ENCODE assay signal across 21 cellular contexts in the genomic region with DNA sequence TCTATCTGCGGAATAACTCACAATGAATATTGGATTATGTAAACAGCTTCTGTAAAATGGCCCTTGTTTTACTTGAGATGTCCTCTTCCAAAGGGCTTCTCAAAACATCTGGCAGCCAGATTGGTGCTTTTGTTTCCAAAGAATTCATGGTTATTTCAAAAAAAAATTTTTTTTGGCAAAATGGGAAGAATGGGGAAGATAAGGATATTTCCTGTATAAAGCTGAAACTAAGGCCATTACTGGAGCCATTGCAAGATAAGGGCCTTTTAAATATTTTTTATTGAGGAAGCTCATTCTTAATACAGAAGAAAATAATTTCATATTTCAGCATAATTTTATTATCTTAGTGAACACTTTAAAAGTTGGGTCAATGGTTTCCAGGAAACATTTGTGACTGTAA.
"Had no signal": no experiment of that assay in that cellular context is flagged by ENCODE, and none has a peak within 500 bp of the region (broad histone marks: within the 10 kb centered on the region; RNA-seq: fewer than 3 reads in every experiment).

No MANE protein-coding gene starts in this region.

- FAIRE-seq: keratinocyte, pancreas had no signal

- H3K4me1 ChIP-seq: esophagus squamous epithelium, gastroesophageal sphincter, left ventricle myocardium inferior, pancreas, prostate gland, right lobe of liver, testis, tibial nerve, upper lobe of right lung, vagina had no signal

- H3K27ac ChIP-seq: esophagus squamous epithelium, gastroesophageal sphincter, left ventricle myocardium inferior, pancreas, prostate gland, right lobe of liver, testis, tibial nerve, upper lobe of right lung, vagina had no signal

- H3K36me3 ChIP-seq: esophagus squamous epithelium, gastroesophageal sphincter, left ventricle myocardium inferior, pancreas, prostate gland, right lobe of liver, tibial nerve, upper lobe of right lung, vagina had no signal

- H3K9me3 ChIP-seq: esophagus squamous epithelium, gastroesophageal sphincter, pancreas, prostate gland, right lobe of liver, testis, tibial nerve, upper lobe of right lung, vagina had no signal

- H3K4me3 ChIP-seq: esophagus squamous epithelium, gastroesophageal sphincter, left ventricle myocardium inferior, lung, pancreas, prostate gland, right lobe of liver, testis, tibial nerve, upper lobe of right lung, vagina had no signal

- H3K27me3 ChIP-seq: esophagus squamous epithelium, gastroesophageal sphincter, pancreas, right lobe of liver, testis, tibial nerve, upper lobe of right lung, vagina had no signal

- ATAC-seq: gastroesophageal sphincter; pancreas; right lobe of liver; stimulated activated effector memory CD8-positive, alpha-beta T cell treated with anti-CD3 and anti-CD28 coated beads, Interleukin-12 subunit alpha, Interleukin-12 subunit beta, amount 100 ng/mL, for 72 hours; upper lobe of right lung had no signal

- DNase-seq: effector memory CD4-positive, alpha-beta T cell; esophagus squamous epithelium; glutamatergic neuron; immature natural killer cell; left ventricle myocardium inferior; mesenchymal stem cell; midbrain; occipital lobe; pancreas; right lobe of liver; stimulated activated CD4-positive, alpha-beta T cell treated with anti-CD3 and anti-CD28 coated beads, Interleukin-4, amount 100 ng/mL, for 1 hour; stimulated activated CD8-positive, alpha-beta memory T cell treated with anti-CD3 and anti-CD28 coated beads, Interleukin-4, amount 100 ng/mL, for 48 hours; testis; upper lobe of right lung had no signal
